ENCODE assay signal across 1 cellular context in genomic region chr10:6215683-6216484, GRCh38.
TF ChIP-seq lines count a peak whose summit lies in the region.

No MANE protein-coding gene starts in this region.

TF ChIP-seq in GM12878, 131 proteins besides CTCF, POLR2A, EP300 and RAD21 (continued from another document):
- TF ChIP-seq POU2F2 (IDR thresholded peaks at IDR 0.05; ENCODE audit: borderline replicate concordance, low read depth, low read length) = no peak
TF ChIP-seq in GM12878: peak in this region for 1.
